Comparison of ENCODE assay signal across 8 cellular contexts in genomic region chrX:2889706-2890490, GRCh38. TPM values are rescaled to one million over a fixed set of nuclear protein-coding genes. Genes with fewer than 3 reads are reported as not detected.
DNase-seq lines count a peak whose midpoint lies in the region; ATAC-seq, FAIRE-seq and TF ChIP-seq lines count a peak whose summit lies in the region.
"Not testable (repeated sequence)": the region's sequence is repeated elsewhere in the genome, so short reads cannot be mapped to it uniquely, and the experiment has no call there.

No MANE protein-coding gene starts in this region.

- H4K91ac ChIP-seq in trophoblast cell (ENCODE audit: low read depth, low read length) = peak overlapping the region; percentile 90

- peak overlapping the region; percentile 79 for H2BK5ac ChIP-seq in trophoblast cell (ENCODE audit: low read depth, low read length, poor library complexity)

- not testable (repeated sequence) for H3K4me2 ChIP-seq in trophoblast cell (ENCODE audit: low read length)

- H3K23ac ChIP-seq in trophoblast cell (ENCODE audit: low read length) = not testable (repeated sequence)

- ATAC-seq in left lobe of liver = peak; percentile 59

- peak overlapping the region; percentile 90 for H2BK120ac ChIP-seq in trophoblast cell (ENCODE audit: insufficient read depth, low read length, poor library complexity)

- H2BK12ac ChIP-seq in trophoblast cell (ENCODE audit: low read length) = peak overlapping the region; percentile 76

- not testable (repeated sequence) for H3K27me3 ChIP-seq in HUES48 (ENCODE audit: control insufficient read depth, insufficient read depth, low read length); Peyer's patch; trophoblast cell (ENCODE audit: insufficient read depth, low read length)

- DNase-seq in D721Med (ENCODE audit: insufficient read length, low spot score); Peyer's patch; left lobe of liver (ENCODE audit: low spot score); type B pancreatic cell (ENCODE audit: extremely low spot score, unreplicated experiment): not testable (repeated sequence)
- peak; percentile 20 for DNase-seq in endothelial cell (ENCODE audit: low spot score)
- peak; percentile 30 to 43 for DNase-seq in trophoblast cell

- H3K36me3 Mint-ChIP-seq in activated naive CD4-positive, alpha-beta T cell treated with anti-CD3 and anti-CD28 coated beads, Interleukin-2, amount 50 U/mL, for 24 hours; endothelial cell (ENCODE audit: low read depth, unreplicated experiment): not testable (repeated sequence)
- H3K36me3 Mint-ChIP-seq in type B pancreatic cell = peaks cover 16% of the 10 kb centered on the region

- not testable (repeated sequence) for H3K9me3 Mint-ChIP-seq in activated naive CD4-positive, alpha-beta T cell treated with anti-CD3 and anti-CD28 coated beads, Interleukin-2, amount 50 U/mL, for 24 hours; endothelial cell (ENCODE audit: unreplicated experiment); type B pancreatic cell

- H3K79me1 ChIP-seq in trophoblast cell (ENCODE audit: low read length) = not testable (repeated sequence)

- peak overlapping the region; percentile 90 for H3K14ac ChIP-seq in trophoblast cell (ENCODE audit: low read length)

- not testable (repeated sequence) for TF ChIP-seq POLR2A in Peyer's patch (IDR thresholded peaks at IDR 0.05)

- H3K9me3 ChIP-seq in HUES48 (ENCODE audit: control insufficient read depth, insufficient read depth, low read length); Peyer's patch; trophoblast cell (ENCODE audit: insufficient read depth, low read depth, low read length): not testable (repeated sequence)

- not testable (repeated sequence) for H3K4ac ChIP-seq in trophoblast cell (ENCODE audit: low read depth, low read length)

- H4K12ac ChIP-seq in trophoblast cell (ENCODE audit: low read depth, low read length) = not testable (repeated sequence)

- H3K4me3 ChIP-seq in HUES48 (ENCODE audit: low read depth, low read length); trophoblast cell (ENCODE audit: low read depth, low read length): not testable (repeated sequence)
- peak overlapping the region; percentile 17 to 53 (median 32) for H3K4me3 ChIP-seq in Peyer's patch

- H3K27ac Mint-ChIP-seq in activated naive CD4-positive, alpha-beta T cell treated with anti-CD3 and anti-CD28 coated beads, Interleukin-2, amount 50 U/mL, for 24 hours; endothelial cell (ENCODE audit: unreplicated experiment): not testable (repeated sequence)
- peak overlapping the region; percentile 98 for H3K27ac Mint-ChIP-seq in type B pancreatic cell

- H3K36me3 ChIP-seq in HUES48 (ENCODE audit: control insufficient read depth, insufficient read depth, low read length); Peyer's patch; trophoblast cell (ENCODE audit: control insufficient read depth in 1 of 2, insufficient read depth in 2 of 2, low read length in 2 of 2): not testable (repeated sequence)

- H3K27ac ChIP-seq in HUES48 (ENCODE audit: low read depth, low read length) (peak overlapping the region; percentile 82), Peyer's patch (peak overlapping the region in 1 of 4 donors; percentile 6), trophoblast cell (ENCODE audit: low read depth, low read length) (peak overlapping the region; percentile 74)

- no CpG with 5 or more reads among the region's 15 CpGs for WGBS in trophoblast cell (ENCODE audit: extremely low coverage, insufficient coverage, insufficient read length)

- H3K27me3 Mint-ChIP-seq in activated naive CD4-positive, alpha-beta T cell treated with anti-CD3 and anti-CD28 coated beads, Interleukin-2, amount 50 U/mL, for 24 hours; endothelial cell (ENCODE audit: unreplicated experiment); type B pancreatic cell: not testable (repeated sequence)

- not testable (repeated sequence) for H2AK5ac ChIP-seq in trophoblast cell (ENCODE audit: low read length)

- H2AFZ ChIP-seq in trophoblast cell (ENCODE audit: insufficient read depth, low read length, poor library complexity) = not testable (repeated sequence)

- TF ChIP-seq CTCF in D721Med (IDR thresholded peaks at IDR 0.05; ENCODE audit: insufficient read depth, missing control alignments) = peak; percentile 24
- TF ChIP-seq CTCF in Peyer's patch (IDR thresholded peaks at IDR 0.05) = peak in 2 of 6 experiments; percentile 19 to 40
- TF ChIP-seq CTCF in endothelial cell (IDR thresholded peaks at IDR 0.05; ENCODE audit: unreplicated experiment) = not testable (repeated sequence)
- TF ChIP-seq CTCF in type B pancreatic cell (conservative IDR thresholded peaks at IDR 0.05) = peak; percentile 76

- H3K4me3 Mint-ChIP-seq in activated naive CD4-positive, alpha-beta T cell treated with anti-CD3 and anti-CD28 coated beads, Interleukin-2, amount 50 U/mL, for 24 hours = peak overlapping the region; percentile 81
- H3K4me3 Mint-ChIP-seq in endothelial cell (ENCODE audit: unreplicated experiment) = not testable (repeated sequence)
- H3K4me3 Mint-ChIP-seq in type B pancreatic cell = peak overlapping the region; percentile 83

- H3K4me1 Mint-ChIP-seq in activated naive CD4-positive, alpha-beta T cell treated with anti-CD3 and anti-CD28 coated beads, Interleukin-2, amount 50 U/mL, for 24 hours = peaks cover 19% of the 10 kb centered on the region
- H3K4me1 Mint-ChIP-seq in endothelial cell (ENCODE audit: unreplicated experiment) = not testable (repeated sequence)
- H3K4me1 Mint-ChIP-seq in type B pancreatic cell (ENCODE audit: unreplicated experiment) = peaks cover 38% of the 10 kb centered on the region

- not testable (repeated sequence) for FAIRE-seq in D721Med (lab: Jason Lieb, UNC)

- H4K8ac ChIP-seq in trophoblast cell (ENCODE audit: low read depth, low read length) = not testable (repeated sequence)

- 0 out of 2 replicates have a peak overlapping the region, but pooled peaks have one; percentile 39 for H3K9ac ChIP-seq in HUES48 (ENCODE audit: low read depth, low read length)
- not testable (repeated sequence) for H3K9ac ChIP-seq in trophoblast cell (ENCODE audit: low read length)

- H3K4me1 ChIP-seq in HUES48 (ENCODE audit: control insufficient read depth, insufficient read depth, low read length) = peaks cover 24% of the 10 kb centered on the region
- not testable (repeated sequence) for H3K4me1 ChIP-seq in Peyer's patch; trophoblast cell (ENCODE audit: control insufficient read depth in 1 of 2, insufficient read depth in 2 of 2, low read length in 2 of 2)

- H3K18ac ChIP-seq in trophoblast cell (ENCODE audit: low read length) = not testable (repeated sequence)

- not testable (repeated sequence) for H3K79me2 ChIP-seq in trophoblast cell (ENCODE audit: control insufficient read depth, insufficient read depth, low read length, poor library complexity)

RNA-seq across cellular contexts. Expression of gene ARSD, which starts 39.2 kb away (rescaled TPM):
- total RNA-seq in Peyer's patch (10 to 100 TPM; 11.6 to 87.4 (median 60.0) TPM), endothelial cell (ENCODE audit: unreplicated experiment) (19.8 TPM), left lobe of liver (35.4 TPM), type B pancreatic cell (ENCODE audit: low replicate concordance) (38.7 and 54.6 TPM in 2 replicates)
- polyA plus RNA-seq in trophoblast cell (2013) = 12.1 and 12.5 TPM in 2 replicates
